2 cellular contexts compared by ENCODE assay signal in the genomic region with DNA sequence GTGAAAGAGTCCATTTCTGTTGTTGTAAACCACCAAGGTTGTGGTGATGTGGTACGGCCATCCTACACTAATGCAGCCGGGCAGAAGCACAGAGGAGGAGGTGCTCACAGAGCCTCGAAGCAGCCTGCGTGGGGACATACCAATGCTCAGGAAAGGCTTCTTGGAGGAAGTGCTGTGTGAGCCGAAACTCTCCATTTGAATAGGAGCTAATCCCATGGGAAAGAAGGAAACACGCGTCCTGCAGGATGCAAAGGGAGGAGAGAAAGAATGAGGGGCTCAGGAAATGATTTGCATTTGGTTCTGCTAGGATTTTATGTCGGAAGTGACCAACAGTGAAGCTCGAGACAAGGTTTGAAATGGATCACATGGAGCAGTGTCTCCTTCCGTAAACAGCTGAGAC.
TF ChIP-seq lines count a peak whose summit lies in the region.

No MANE protein-coding gene starts in this region.

TF ChIP-seq in GM23338, 12 proteins besides CTCF, POLR2A, EP300 and RAD21 (continued from another document):
- TF ChIP-seq ZNF462 (CRISPR knock-in tag; IDR thresholded peaks at IDR 0.05) (no peak), ZNF331 (CRISPR knock-in tag; IDR thresholded peaks at IDR 0.05; ENCODE audit: low read depth) (no peak), EZH2phosphoT487 (IDR thresholded peaks at IDR 0.05; ENCODE audit: unreplicated experiment) (no peak), EZH2 (IDR thresholded peaks at IDR 0.05; ENCODE audit: low read depth, unreplicated experiment) (no peak), REST (IDR thresholded peaks at IDR 0.05; ENCODE audit: unreplicated experiment) (no peak), POLR2AphosphoS5 (IDR thresholded peaks at IDR 0.05; ENCODE audit: low read depth) (no peak), CREB1 (CRISPR knock-in tag; IDR thresholded peaks at IDR 0.05; ENCODE audit: low read depth) (no peak)

TF ChIP-seq in WTC11, 78 proteins besides CTCF, POLR2A, EP300 and RAD21 (continued from another document):
- no peak for TF ChIP-seq ATF2 (CRISPR knock-in tag; IDR thresholded peaks at IDR 0.05; ENCODE audit: borderline replicate concordance, low read depth)
- TF ChIP-seq, protein P1, sequence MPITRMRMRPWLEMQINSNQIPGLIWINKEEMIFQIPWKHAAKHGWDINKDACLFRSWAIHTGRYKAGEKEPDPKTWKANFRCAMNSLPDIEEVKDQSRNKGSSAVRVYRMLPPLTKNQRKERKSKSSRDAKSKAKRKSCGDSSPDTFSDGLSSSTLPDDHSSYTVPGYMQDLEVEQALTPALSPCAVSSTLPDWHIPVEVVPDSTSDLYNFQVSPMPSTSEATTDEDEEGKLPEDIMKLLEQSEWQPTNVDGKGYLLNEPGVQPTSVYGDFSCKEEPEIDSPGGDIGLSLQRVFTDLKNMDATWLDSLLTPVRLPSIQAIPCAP (CRISPR knock-in tag; IDR thresholded peaks at IDR 0.05), result no peak
- no peak for TF ChIP-seq ZMAT4 (CRISPR knock-in tag; IDR thresholded peaks at IDR 0.05)
- TF ChIP-seq JUN (CRISPR knock-in tag; IDR thresholded peaks at IDR 0.05), result no peak
- no peak for TF ChIP-seq GABPB1 (CRISPR knock-in tag; IDR thresholded peaks at IDR 0.05)
- TF ChIP-seq, protein P2, sequence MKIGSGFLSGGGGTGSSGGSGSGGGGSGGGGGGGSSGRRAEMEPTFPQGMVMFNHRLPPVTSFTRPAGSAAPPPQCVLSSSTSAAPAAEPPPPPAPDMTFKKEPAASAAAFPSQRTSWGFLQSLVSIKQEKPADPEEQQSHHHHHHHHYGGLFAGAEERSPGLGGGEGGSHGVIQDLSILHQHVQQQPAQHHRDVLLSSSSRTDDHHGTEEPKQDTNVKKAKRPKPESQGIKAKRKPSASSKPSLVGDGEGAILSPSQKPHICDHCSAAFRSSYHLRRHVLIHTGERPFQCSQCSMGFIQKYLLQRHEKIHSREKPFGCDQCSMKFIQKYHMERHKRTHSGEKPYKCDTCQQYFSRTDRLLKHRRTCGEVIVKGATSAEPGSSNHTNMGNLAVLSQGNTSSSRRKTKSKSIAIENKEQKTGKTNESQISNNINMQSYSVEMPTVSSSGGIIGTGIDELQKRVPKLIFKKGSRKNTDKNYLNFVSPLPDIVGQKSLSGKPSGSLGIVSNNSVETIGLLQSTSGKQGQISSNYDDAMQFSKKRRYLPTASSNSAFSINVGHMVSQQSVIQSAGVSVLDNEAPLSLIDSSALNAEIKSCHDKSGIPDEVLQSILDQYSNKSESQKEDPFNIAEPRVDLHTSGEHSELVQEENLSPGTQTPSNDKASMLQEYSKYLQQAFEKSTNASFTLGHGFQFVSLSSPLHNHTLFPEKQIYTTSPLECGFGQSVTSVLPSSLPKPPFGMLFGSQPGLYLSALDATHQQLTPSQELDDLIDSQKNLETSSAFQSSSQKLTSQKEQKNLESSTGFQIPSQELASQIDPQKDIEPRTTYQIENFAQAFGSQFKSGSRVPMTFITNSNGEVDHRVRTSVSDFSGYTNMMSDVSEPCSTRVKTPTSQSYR (CRISPR knock-in tag; IDR thresholded peaks at IDR 0.05), result no peak
- peak; percentile 73; the same call in 1 of the 2 replicates for TF ChIP-seq ETV6 (CRISPR knock-in tag; IDR thresholded peaks at IDR 0.05)
- TF ChIP-seq PRRX2 (CRISPR knock-in tag; IDR thresholded peaks at IDR 0.05), result no peak
- no peak for TF ChIP-seq FOXK1 (CRISPR knock-in tag; IDR thresholded peaks at IDR 0.05)
- TF ChIP-seq SP1 (CRISPR knock-in tag; conservative IDR thresholded peaks at IDR 0.05), result no peak; the same call in 1 of the 2 replicates
